1 cellular context compared by ENCODE assay signal in the genomic region with DNA sequence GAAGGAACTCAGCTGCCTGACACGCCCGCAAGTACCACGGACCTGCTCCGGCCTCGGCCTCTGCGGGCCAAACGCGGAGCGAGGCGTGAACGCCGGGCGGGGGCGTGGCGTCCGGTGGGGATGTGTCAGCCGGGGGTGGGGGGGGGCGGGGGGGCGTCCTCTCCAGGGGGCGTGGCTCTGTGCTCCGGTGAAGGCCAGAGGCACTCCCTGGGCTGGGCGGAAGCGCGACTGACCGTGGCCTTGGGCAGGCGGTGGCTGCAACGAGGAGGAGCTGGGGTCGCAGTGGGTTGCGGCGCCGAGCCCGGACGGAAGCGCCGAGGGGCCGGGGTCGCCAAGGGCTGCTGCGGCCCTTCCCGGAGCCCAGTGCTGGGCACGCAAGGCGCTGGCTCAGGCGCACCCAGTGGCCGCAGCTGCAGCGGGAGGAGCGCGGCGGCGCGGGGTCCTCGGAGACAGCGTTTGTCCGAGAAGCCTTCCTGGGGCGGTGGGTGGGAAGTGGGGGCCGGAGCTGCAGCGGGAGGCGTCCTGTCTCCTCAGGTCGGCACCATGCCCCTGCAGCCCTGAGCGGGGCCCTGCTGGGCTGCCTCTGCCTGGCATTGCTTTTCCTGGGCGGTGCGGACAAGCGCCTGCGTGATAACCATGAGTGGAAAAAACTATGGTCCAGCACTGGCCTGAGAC.
TF ChIP-seq lines count a peak whose summit lies in the region.

No MANE protein-coding gene starts in this region.

TF ChIP-seq in HepG2, 621 proteins besides CTCF, POLR2A, EP300 and RAD21 (continued from another document):
- TF ChIP-seq, protein P1, sequence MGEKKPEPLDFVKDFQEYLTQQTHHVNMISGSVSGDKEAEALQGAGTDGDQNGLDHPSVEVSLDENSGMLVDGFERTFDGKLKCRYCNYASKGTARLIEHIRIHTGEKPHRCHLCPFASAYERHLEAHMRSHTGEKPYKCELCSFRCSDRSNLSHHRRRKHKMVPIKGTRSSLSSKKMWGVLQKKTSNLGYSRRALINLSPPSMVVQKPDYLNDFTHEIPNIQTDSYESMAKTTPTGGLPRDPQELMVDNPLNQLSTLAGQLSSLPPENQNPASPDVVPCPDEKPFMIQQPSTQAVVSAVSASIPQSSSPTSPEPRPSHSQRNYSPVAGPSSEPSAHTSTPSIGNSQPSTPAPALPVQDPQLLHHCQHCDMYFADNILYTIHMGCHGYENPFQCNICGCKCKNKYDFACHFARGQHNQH (CRISPR knock-in tag; IDR thresholded peaks at IDR 0.05) = no peak
- TF ChIP-seq, protein P2, sequence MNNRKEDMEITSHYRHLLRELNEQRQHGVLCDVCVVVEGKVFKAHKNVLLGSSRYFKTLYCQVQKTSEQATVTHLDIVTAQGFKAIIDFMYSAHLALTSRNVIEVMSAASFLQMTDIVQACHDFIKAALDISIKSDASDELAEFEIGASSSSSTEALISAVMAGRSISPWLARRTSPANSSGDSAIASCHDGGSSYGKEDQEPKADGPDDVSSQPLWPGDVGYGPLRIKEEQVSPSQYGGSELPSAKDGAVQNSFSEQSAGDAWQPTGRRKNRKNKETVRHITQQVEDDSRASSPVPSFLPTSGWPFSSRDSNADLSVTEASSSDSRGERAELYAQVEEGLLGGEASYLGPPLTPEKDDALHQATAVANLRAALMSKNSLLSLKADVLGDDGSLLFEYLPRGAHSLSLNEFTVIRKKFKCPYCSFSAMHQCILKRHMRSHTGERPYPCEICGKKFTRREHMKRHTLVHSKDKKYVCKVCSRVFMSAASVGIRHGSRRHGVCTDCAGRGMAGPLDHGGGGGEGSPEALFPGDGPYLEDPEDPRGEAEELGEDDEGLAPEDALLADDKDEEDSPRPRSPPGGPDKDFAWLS (CRISPR knock-in tag; IDR thresholded peaks at IDR 0.05; ENCODE audit: borderline replicate concordance) = no peak
- TF ChIP-seq NRL (CRISPR knock-in tag; IDR thresholded peaks at IDR 0.05; ENCODE audit: borderline replicate concordance) (no peak), ZKSCAN8 (CRISPR knock-in tag; IDR thresholded peaks at IDR 0.05; ENCODE audit: borderline replicate concordance) (no peak), ZNF558 (CRISPR knock-in tag; IDR thresholded peaks at IDR 0.05; ENCODE audit: borderline replicate concordance) (no peak), KMT2B (CRISPR knock-in tag; IDR thresholded peaks at IDR 0.05) (no peak), BRCA1 (CRISPR knock-in tag; IDR thresholded peaks at IDR 0.05) (no peak), NKX3-1 (CRISPR knock-in tag; IDR thresholded peaks at IDR 0.05) (no peak), TP53 (CRISPR knock-in tag; conservative IDR thresholded peaks at IDR 0.05) (no peak), TBX2 (CRISPR knock-in tag; IDR thresholded peaks at IDR 0.05; ENCODE audit: borderline replicate concordance) (no peak), ZNF788 (CRISPR knock-in tag; IDR thresholded peaks at IDR 0.05; ENCODE audit: borderline replicate concordance) (no peak), ZNF674 (CRISPR knock-in tag; IDR thresholded peaks at IDR 0.05; ENCODE audit: low read depth) (no peak)
- TF ChIP-seq, protein P3, sequence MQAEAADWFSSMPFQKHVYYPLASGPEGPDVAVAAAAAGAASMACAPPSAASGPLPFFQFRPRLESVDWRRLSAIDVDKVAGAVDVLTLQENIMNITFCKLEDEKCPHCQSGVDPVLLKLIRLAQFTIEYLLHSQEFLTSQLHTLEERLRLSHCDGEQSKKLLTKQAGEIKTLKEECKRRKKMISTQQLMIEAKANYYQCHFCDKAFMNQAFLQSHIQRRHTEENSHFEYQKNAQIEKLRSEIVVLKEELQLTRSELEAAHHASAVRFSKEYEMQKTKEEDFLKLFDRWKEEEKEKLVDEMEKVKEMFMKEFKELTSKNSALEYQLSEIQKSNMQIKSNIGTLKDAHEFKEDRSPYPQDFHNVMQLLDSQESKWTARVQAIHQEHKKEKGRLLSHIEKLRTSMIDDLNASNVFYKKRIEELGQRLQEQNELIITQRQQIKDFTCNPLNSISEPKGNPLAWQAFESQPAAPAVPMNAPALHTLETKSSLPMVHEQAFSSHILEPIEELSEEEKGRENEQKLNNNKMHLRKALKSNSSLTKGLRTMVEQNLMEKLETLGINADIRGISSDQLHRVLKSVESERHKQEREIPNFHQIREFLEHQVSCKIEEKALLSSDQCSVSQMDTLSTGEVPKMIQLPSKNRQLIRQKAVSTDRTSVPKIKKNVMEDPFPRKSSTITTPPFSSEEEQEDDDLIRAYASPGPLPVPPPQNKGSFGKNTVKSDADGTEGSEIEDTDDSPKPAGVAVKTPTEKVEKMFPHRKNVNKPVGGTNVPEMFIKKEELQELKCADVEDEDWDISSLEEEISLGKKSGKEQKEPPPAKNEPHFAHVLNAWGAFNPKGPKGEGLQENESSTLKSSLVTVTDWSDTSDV (CRISPR knock-in tag; IDR thresholded peaks at IDR 0.05) = no peak
